Comparison of ENCODE assay signal across 1 cellular context in the genomic region with DNA sequence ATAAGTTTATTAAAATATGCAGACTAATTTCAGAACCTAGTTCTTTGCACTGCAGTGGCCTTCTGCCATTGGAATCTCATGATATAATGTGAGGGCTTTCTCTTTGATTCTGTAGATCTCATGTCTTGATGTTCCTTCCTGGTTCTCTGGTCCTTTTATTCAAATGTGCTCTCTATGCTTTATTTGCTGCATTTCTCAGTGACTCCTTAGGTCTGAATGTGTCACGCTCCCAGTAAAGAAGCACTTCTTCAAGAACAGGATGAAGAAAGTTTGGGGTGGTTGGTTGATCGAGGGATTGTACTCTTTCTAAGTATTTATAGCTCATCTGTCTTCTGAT.
TF ChIP-seq lines count a peak whose summit lies in the region.

No MANE protein-coding gene starts in this region.

TF ChIP-seq in A549, 52 proteins besides CTCF, POLR2A, EP300 and RAD21 (continued from another document):
- TF ChIP-seq, protein P1, sequence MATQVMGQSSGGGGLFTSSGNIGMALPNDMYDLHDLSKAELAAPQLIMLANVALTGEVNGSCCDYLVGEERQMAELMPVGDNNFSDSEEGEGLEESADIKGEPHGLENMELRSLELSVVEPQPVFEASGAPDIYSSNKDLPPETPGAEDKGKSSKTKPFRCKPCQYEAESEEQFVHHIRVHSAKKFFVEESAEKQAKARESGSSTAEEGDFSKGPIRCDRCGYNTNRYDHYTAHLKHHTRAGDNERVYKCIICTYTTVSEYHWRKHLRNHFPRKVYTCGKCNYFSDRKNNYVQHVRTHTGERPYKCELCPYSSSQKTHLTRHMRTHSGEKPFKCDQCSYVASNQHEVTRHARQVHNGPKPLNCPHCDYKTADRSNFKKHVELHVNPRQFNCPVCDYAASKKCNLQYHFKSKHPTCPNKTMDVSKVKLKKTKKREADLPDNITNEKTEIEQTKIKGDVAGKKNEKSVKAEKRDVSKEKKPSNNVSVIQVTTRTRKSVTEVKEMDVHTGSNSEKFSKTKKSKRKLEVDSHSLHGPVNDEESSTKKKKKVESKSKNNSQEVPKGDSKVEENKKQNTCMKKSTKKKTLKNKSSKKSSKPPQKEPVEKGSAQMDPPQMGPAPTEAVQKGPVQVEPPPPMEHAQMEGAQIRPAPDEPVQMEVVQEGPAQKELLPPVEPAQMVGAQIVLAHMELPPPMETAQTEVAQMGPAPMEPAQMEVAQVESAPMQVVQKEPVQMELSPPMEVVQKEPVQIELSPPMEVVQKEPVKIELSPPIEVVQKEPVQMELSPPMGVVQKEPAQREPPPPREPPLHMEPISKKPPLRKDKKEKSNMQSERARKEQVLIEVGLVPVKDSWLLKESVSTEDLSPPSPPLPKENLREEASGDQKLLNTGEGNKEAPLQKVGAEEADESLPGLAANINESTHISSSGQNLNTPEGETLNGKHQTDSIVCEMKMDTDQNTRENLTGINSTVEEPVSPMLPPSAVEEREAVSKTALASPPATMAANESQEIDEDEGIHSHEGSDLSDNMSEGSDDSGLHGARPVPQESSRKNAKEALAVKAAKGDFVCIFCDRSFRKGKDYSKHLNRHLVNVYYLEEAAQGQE (IDR thresholded peaks at IDR 0.05), result no peak
- TF ChIP-seq MAFK (IDR thresholded peaks at IDR 0.05; ENCODE audit: partially characterized antibody) (no peak), RFX5 (IDR thresholded peaks at IDR 0.05) (no peak), POLR2AphosphoS2 (conservative IDR thresholded peaks at IDR 0.05; ENCODE audit: low read length) (no peak), NFE2L2 (conservative IDR thresholded peaks at IDR 0.05; ENCODE audit: low read length) (no peak), KDM5A (IDR thresholded peaks at IDR 0.05) (no peak)
- TF ChIP-seq, protein P2, sequence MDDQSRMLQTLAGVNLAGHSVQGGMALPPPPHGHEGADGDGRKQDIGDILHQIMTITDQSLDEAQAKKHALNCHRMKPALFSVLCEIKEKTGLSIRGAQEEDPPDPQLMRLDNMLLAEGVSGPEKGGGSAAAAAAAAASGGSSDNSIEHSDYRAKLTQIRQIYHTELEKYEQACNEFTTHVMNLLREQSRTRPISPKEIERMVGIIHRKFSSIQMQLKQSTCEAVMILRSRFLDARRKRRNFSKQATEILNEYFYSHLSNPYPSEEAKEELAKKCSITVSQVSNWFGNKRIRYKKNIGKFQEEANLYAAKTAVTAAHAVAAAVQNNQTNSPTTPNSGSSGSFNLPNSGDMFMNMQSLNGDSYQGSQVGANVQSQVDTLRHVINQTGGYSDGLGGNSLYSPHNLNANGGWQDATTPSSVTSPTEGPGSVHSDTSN (IDR thresholded peaks at IDR 0.05), result no peak
- TF ChIP-seq, protein P3, sequence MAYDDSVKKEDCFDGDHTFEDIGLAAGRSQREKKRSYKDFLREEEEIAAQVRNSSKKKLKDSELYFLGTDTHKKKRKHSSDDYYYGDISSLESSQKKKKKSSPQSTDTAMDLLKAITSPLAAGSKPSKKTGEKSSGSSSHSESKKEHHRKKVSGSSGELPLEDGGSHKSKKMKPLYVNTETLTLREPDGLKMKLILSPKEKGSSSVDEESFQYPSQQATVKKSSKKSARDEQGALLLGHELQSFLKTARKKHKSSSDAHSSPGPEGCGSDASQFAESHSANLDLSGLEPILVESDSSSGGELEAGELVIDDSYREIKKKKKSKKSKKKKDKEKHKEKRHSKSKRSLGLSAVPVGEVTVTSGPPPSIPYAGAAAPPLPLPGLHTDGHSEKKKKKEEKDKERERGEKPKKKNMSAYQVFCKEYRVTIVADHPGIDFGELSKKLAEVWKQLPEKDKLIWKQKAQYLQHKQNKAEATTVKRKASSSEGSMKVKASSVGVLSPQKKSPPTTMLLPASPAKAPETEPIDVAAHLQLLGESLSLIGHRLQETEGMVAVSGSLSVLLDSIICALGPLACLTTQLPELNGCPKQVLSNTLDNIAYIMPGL (CRISPR knock-in tag; IDR thresholded peaks at IDR 0.05; ENCODE audit: borderline replicate concordance), result no peak
- TF ChIP-seq, protein P4, sequence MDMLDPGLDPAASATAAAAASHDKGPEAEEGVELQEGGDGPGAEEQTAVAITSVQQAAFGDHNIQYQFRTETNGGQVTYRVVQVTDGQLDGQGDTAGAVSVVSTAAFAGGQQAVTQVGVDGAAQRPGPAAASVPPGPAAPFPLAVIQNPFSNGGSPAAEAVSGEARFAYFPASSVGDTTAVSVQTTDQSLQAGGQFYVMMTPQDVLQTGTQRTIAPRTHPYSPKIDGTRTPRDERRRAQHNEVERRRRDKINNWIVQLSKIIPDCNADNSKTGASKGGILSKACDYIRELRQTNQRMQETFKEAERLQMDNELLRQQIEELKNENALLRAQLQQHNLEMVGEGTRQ (IDR thresholded peaks at IDR 0.05), result no peak
